In the genomic region with DNA sequence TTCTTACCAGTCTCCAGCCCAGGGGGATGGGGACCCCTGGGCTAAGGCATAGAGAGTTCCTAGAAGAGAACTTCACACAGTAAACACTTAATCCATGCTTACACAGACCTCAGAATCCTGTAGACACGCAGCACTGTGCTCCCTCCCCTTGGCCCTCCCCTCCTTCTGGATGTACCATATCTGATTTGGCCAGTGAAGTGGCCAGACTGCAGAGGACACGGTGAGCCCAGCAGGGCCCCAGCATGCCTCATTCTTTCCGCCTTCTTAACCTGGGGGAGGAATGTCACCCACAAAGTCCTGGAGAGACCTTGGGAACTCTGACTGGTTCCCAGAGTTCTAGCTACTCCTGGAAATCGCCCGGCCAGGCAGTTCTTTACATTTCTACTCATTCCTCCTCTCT, we compare ENCODE assay signal across 24 cellular contexts.
DNase-seq lines count a peak whose midpoint lies in the region; ATAC-seq and TF ChIP-seq lines count a peak whose summit lies in the region.
"Had no signal": no experiment of that assay in that cellular context is flagged by ENCODE, and none has a peak within 500 bp of the region (broad histone marks: within the 10 kb centered on the region; RNA-seq: fewer than 3 reads in every experiment).

No MANE protein-coding gene starts in this region.

- no peaks in the 10 kb centered on the region for H3K36me3 Mint-ChIP-seq in neural progenitor cell
- no peaks in the 10 kb centered on the region for H3K36me3 Mint-ChIP-seq in mesothelial cell of epicardium
- H3K36me3 Mint-ChIP-seq: CD8-positive, alpha-beta T cell had no signal

- H3K27me3 ChIP-seq in neural progenitor cell, result no peaks in the 10 kb centered on the region

- H3K9ac ChIP-seq in neural progenitor cell, result no peak overlapping the region

- no peaks in the 10 kb centered on the region for H3K9me3 ChIP-seq in neural progenitor cell (ENCODE audit: low read depth)
- H3K9me3 ChIP-seq: Caco-2, MG63 had no signal

- peaks cover 6% of the 10 kb centered on the region for H3K9me3 Mint-ChIP-seq in neural progenitor cell
- H3K9me3 Mint-ChIP-seq in mesothelial cell of epicardium, result no peaks in the 10 kb centered on the region
- H3K9me3 Mint-ChIP-seq: CD8-positive, alpha-beta T cell had no signal

- no peaks in the 10 kb centered on the region for H4K20me1 ChIP-seq in neural progenitor cell (ENCODE audit: low read depth)

- H3K27me3 Mint-ChIP-seq in neural progenitor cell (ENCODE audit: insufficient read depth, low read depth) (peaks cover 2% of the 10 kb centered on the region), mesothelial cell of epicardium (ENCODE audit: low read depth) (peaks cover 4% of the 10 kb centered on the region)

- H3K4me2 ChIP-seq in neural progenitor cell, result no peak overlapping the region
- H3K4me2 ChIP-seq: PC-9 had no signal

- no peak overlapping the region for H2AFZ ChIP-seq in neural progenitor cell (replicated peaks)
- H2AFZ ChIP-seq: PC-9 had no signal

- DNase-seq in G401 (ENCODE audit: low spot score) (peak; percentile 54), LNCaP clone FGC (ENCODE audit: low read depth) (peak; percentile 33), cerebellum (ENCODE audit: low spot score) (peak; percentile 30), neural progenitor cell (ENCODE audit: low spot score) (no peak), mesothelial cell of epicardium (ENCODE audit: low spot score in 2 of 2, unreplicated experiment in 2 of 2) (no peak), midbrain (lab: John Stamatoyannopoulos, UW) (no peak), NCI-H146 (lab: John Stamatoyannopoulos, UW) (no peak)
- DNase-seq: Caco-2; CD8-positive, alpha-beta T cell; DMS79; EL; GF-D8; H7; Kasumi-1; MG63; NCI-H1105 treated with DMSO at 0.1 percent for 48 hours; NCI-H2029; NCI-H446; NCI-H524 treated with DMSO at 0.1 percent for 48 hours; NCI-H774; PC-9; SHP77 had no signal

- H3F3A ChIP-seq in neural progenitor cell (ENCODE audit: low read depth), result no peaks in the 10 kb centered on the region

- in situ Hi-C loops in G401 (cut with HindIII; ENCODE audit: low sequenced_read_pairs), result no loop called here

- H3K4me1 Mint-ChIP-seq in neural progenitor cell (peaks cover 15% of the 10 kb centered on the region), mesothelial cell of epicardium (no peaks in the 10 kb centered on the region)

- H3K27ac Mint-ChIP-seq in neural progenitor cell (peak overlapping the region; percentile 12), mesothelial cell of epicardium (no peak overlapping the region)
- H3K27ac Mint-ChIP-seq: CD8-positive, alpha-beta T cell had no signal

- no peaks in the 10 kb centered on the region for H3K36me3 ChIP-seq in neural progenitor cell
- H3K36me3 ChIP-seq: MG63 had no signal

- ATAC-seq in GM18505 (IDR thresholded peaks at IDR 0.05; ENCODE audit: unreplicated experiment), result no peak
- ATAC-seq: CD8-positive, alpha-beta T cell; HepG2 had no signal

- no peaks in the 10 kb centered on the region for H3K4me1 ChIP-seq in neural progenitor cell
- H3K4me1 ChIP-seq: Caco-2 had no signal

- TF ChIP-seq POLR2A in GM18505 (IDR thresholded peaks at IDR 0.05; ENCODE audit: borderline replicate concordance, extremely low read depth, insufficient read depth, insufficient read length), result no peak

- no peak overlapping the region for H3K27ac ChIP-seq in neural progenitor cell
- H3K27ac ChIP-seq: PC-9 had no signal

- H3K4me3 ChIP-seq in LNCaP clone FGC (ENCODE audit: low read depth, low read length) (no peak overlapping the region), neural progenitor cell (no peak overlapping the region)
- H3K4me3 ChIP-seq: MG63, PC-9 had no signal

- H3K79me2 ChIP-seq in neural progenitor cell (ENCODE audit: low read depth), result no peaks in the 10 kb centered on the region

- no peak overlapping the region for H3K4me3 Mint-ChIP-seq in neural progenitor cell
- H3K4me3 Mint-ChIP-seq in mesothelial cell of epicardium, result no peak overlapping the region
- H3K4me3 Mint-ChIP-seq: CD8-positive, alpha-beta T cell had no signal

- no peak for TF ChIP-seq CTCF in LNCaP clone FGC (IDR thresholded peaks at IDR 0.05; ENCODE audit: control insufficient read depth, extremely low read depth, insufficient read depth)
- no peak for TF ChIP-seq CTCF in neural progenitor cell (IDR thresholded peaks at IDR 0.05)
- TF ChIP-seq CTCF in mesothelial cell of epicardium (IDR thresholded peaks at IDR 0.05; ENCODE audit: unreplicated experiment), result no peak

Comparison
In these comparisons a context has a peak if more than half of its experiments do, and no peak if none do; other contexts are left out.
1. DNase-seq: peak in G401 (single experiment), LNCaP clone FGC (single experiment) and cerebellum (single experiment); none in neural progenitor cell (single experiment), mesothelial cell of epicardium (0 of 2), midbrain (single experiment) and NCI-H146 (single experiment).